ENCODE assay signal across 8 cellular contexts in the genomic region with DNA sequence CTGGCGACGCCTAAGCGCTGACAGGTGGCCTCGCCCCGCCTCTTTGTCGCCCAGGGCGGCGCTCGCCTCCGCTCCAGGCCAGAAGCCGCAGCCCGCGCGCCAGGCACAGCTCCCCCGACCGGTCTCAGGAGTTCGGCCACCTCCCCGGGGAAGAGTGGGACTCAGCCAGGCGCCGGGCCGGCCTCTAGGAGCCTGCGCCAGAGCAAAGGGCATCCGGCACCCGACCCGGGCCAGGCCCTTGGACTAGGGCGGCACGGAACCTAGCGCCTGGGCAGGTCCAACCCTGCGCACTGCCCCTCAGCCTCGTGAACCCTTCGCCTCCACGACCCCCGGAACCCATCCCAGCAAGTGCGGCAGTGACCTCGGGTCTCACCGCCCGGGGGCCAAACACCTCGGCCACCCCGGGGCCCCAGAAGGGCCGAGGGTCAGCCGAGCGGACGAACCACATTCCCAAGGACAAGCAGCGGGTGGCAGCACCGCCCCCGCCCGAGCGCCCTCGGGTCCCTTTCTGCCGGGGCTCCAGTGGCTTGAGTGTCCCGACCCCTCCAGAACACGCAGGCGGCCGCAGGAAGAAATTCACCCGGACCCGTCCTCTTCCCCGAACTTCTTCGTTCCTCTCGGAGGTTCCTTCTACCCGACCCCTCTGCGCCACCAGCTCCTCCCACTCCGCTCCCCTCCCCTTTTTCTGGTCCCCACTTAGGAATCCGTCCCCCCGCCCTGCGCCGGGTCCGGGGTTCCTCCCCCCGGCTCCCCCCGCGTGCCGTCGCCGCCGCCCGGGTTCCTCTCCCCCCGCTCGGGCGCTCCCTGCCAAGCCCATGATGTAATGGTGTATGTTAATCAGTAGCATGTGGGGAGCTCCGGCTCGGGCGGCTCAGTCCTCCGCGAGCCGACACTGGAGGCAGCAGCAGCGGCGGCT. TPM values are rescaled to one million over a fixed set of nuclear protein-coding genes. Genes with fewer than 3 reads are reported as not detected.
DNase-seq lines count a peak whose midpoint lies in the region; ATAC-seq and TF ChIP-seq lines count a peak whose summit lies in the region.

No MANE protein-coding gene starts in this region.

- no peak; the same call in none of the 2 replicates for TF ChIP-seq CTCF in BJ (IDR thresholded peaks at IDR 0.05; ENCODE audit: insufficient read depth, low read depth, low read length)

- no peaks in the 10 kb centered on the region for H3K4me1 ChIP-seq in endocrine pancreas (ENCODE audit: control insufficient read depth, insufficient read depth, low read length)

- H3K9me3 ChIP-seq in endocrine pancreas (ENCODE audit: control insufficient read depth, low read length) = no peaks in the 10 kb centered on the region

- H3K36me3 ChIP-seq in BJ (ENCODE audit: control insufficient read depth, insufficient read depth, low read length) (0 out of 2 replicates have a peak, but pooled peaks cover 1% of the 10 kb centered on the region), endocrine pancreas (ENCODE audit: control insufficient read depth, insufficient read depth, low read length) (no peaks in the 10 kb centered on the region)

- H3K9ac ChIP-seq in endocrine pancreas (ENCODE audit: control insufficient read depth, insufficient read depth, low read length) = peak overlapping the region; percentile 55

- peak overlapping the region; percentile 64 for H3K4me3 Mint-ChIP-seq in activated CD8-positive, alpha-beta memory T cell treated with anti-CD3 and anti-CD28 coated beads, Interleukin-2, amount 10 ng/mL, durations not matched to agents 7 days and 5 days

- POLR2A ChIA-PET in BJ (lab: Charles Lee) = interaction anchor here (0.6 to 1.1 kb wide), 9 partner anchors 38 to 172 kb away, joined by 3 to 7 read pairs (median 3); a partner anchor contains a TSS

- peak overlapping the region; percentile 32 for H3K27ac Mint-ChIP-seq in activated CD8-positive, alpha-beta memory T cell treated with anti-CD3 and anti-CD28 coated beads, Interleukin-2, amount 10 ng/mL, durations not matched to agents 7 days and 5 days

- peak; percentile 66 for DNase-seq in BJ (ENCODE audit: low read depth)
- peak; percentile 40 for DNase-seq in NCI-H524 treated with DMSO at 0.1 percent for 48 hours (lab: John Stamatoyannopoulos, UW)
- peak; percentile 82 for DNase-seq in activated CD8-positive, alpha-beta memory T cell treated with anti-CD3 and anti-CD28 coated beads, Interleukin-2, amount 10 ng/mL, durations not matched to agents 7 days and 5 days
- peak; percentile 97 for DNase-seq in mesenteric fat pad (ENCODE audit: low spot score)
- DNase-seq in stimulated activated CD8-positive, alpha-beta memory T cell treated with anti-CD3 and anti-CD28 coated beads, Interleukin-15, amount 100 ng/mL, for 24 hours (ENCODE audit: low read depth) = peak; percentile 31

- CTCF ChIA-PET in BJ (lab: Yijun Ruan, JAX) = interaction anchor here (0.7 to 6.5 kb wide), 15 partner anchors 41 to 240 kb away, joined by 3 to 111 read pairs (median 5); no protein-coding TSS in a partner anchor
- CTCF ChIA-PET in activated CD8-positive, alpha-beta memory T cell treated with anti-CD3 and anti-CD28 coated beads, Interleukin-2, amount 10 ng/mL, durations not matched to agents 7 days and 5 days (lab: Charles Lee) = interaction anchor here (1.0 to 8.5 kb wide), 23 partner anchors 11 to 249 kb away, joined by 3 to 246 read pairs (median 4); a partner anchor contains a TSS

- no peaks in the 10 kb centered on the region for H3K36me3 Mint-ChIP-seq in activated CD8-positive, alpha-beta memory T cell treated with anti-CD3 and anti-CD28 coated beads, Interleukin-2, amount 10 ng/mL, durations not matched to agents 7 days and 5 days

- H3K27me3 Mint-ChIP-seq in activated CD8-positive, alpha-beta memory T cell treated with anti-CD3 and anti-CD28 coated beads, Interleukin-2, amount 10 ng/mL, durations not matched to agents 7 days and 5 days = peaks cover 43% of the 10 kb centered on the region

- H3K9me3 Mint-ChIP-seq in activated CD8-positive, alpha-beta memory T cell treated with anti-CD3 and anti-CD28 coated beads, Interleukin-2, amount 10 ng/mL, durations not matched to agents 7 days and 5 days (ENCODE audit: low read depth) = no peaks in the 10 kb centered on the region

- peaks cover 19% of the 10 kb centered on the region for H3K4me1 Mint-ChIP-seq in activated CD8-positive, alpha-beta memory T cell treated with anti-CD3 and anti-CD28 coated beads, Interleukin-2, amount 10 ng/mL, durations not matched to agents 7 days and 5 days

- ATAC-seq in GM19035 (IDR thresholded peaks at IDR 0.05; ENCODE audit: unreplicated experiment) = peak; percentile 55
- peak; percentile 66 for ATAC-seq in HG03175 (IDR thresholded peaks at IDR 0.05; ENCODE audit: unreplicated experiment)
- peak; percentile 74 for ATAC-seq in activated CD8-positive, alpha-beta memory T cell treated with anti-CD3 and anti-CD28 coated beads, Interleukin-2, amount 10 ng/mL, durations not matched to agents 7 days and 5 days

- H3K4me3 ChIP-seq in BJ (ENCODE audit: low read depth, low read length) = peak overlapping the region; percentile 86
- H3K4me3 ChIP-seq in endocrine pancreas (ENCODE audit: control insufficient read depth, insufficient read depth, low read length) = peak overlapping the region; percentile 98

- H3K27me3 ChIP-seq in BJ (ENCODE audit: control insufficient read depth, insufficient read depth, low read length) = no peaks in the 10 kb centered on the region
- H3K27me3 ChIP-seq in endocrine pancreas (ENCODE audit: control insufficient read depth, insufficient read depth, low read length) = no peaks in the 10 kb centered on the region

RNA-seq across cellular contexts. Expression of a gene that starts 1.4 kb away (rescaled TPM):
- 13.4 and 16.9 TPM in 2 replicates for polyA plus RNA-seq in BJ (2011; rRNA removed)
- polyA minus RNA-seq in BJ (2011; rRNA and poly(A)+ RNA removed) = 72.0 and 72.7 TPM in 2 replicates
- 1 to 10 TPM; 1.6 to 1.7 TPM for total RNA-seq in activated CD8-positive, alpha-beta memory T cell treated with anti-CD3 and anti-CD28 coated beads, Interleukin-2, amount 10 ng/mL, durations not matched to agents 7 days and 5 days
- 110 TPM for total RNA-seq in mesenteric fat pad

RNA-seq across cellular contexts. Expression of a gene that starts 55.8 kb away (rescaled TPM):
- 7.5 and 11.4 TPM in 2 replicates for polyA plus RNA-seq in BJ (2011; rRNA removed)
- polyA minus RNA-seq in BJ (2011; rRNA and poly(A)+ RNA removed) = 2.7 and 3.1 TPM in 2 replicates
- 10 to 100 TPM in 1 of 2 experiments, 1 to 10 TPM in 1; 10.0 to 10.7 TPM for total RNA-seq in activated CD8-positive, alpha-beta memory T cell treated with anti-CD3 and anti-CD28 coated beads, Interleukin-2, amount 10 ng/mL, durations not matched to agents 7 days and 5 days
- total RNA-seq in mesenteric fat pad = 23.3 TPM

Comparison
In these comparisons a context has a peak if more than half of its experiments do, and no peak if none do; other contexts are left out.
1. Peak in every context shown above with its lines: DNase-seq, ATAC-seq and H3K4me3 ChIP-seq.
2. DNase-seq: peak in every context shown above with its lines; median percentile 97 in mesenteric fat pad; 82 in activated CD8-positive, alpha-beta memory T cell treated with anti-CD3 and anti-CD28 coated beads, Interleukin-2, amount 10 ng/mL, durations not matched to agents 7 days and 5 days; 66 in BJ; 40 in NCI-H524 treated with DMSO at 0.1 percent for 48 hours; 31 in stimulated activated CD8-positive, alpha-beta memory T cell treated with anti-CD3 and anti-CD28 coated beads, Interleukin-15, amount 100 ng/mL, for 24 hours.
3. RNA of a gene that starts 1.4 kb away (total RNA-seq): 110 TPM in mesenteric fat pad (single experiment); 1.6 to 1.7 TPM in activated CD8-positive, alpha-beta memory T cell treated with anti-CD3 and anti-CD28 coated beads, Interleukin-2, amount 10 ng/mL, durations not matched to agents 7 days and 5 days; every median in the first group is over 10 times any median in the second.